In the genomic region with DNA sequence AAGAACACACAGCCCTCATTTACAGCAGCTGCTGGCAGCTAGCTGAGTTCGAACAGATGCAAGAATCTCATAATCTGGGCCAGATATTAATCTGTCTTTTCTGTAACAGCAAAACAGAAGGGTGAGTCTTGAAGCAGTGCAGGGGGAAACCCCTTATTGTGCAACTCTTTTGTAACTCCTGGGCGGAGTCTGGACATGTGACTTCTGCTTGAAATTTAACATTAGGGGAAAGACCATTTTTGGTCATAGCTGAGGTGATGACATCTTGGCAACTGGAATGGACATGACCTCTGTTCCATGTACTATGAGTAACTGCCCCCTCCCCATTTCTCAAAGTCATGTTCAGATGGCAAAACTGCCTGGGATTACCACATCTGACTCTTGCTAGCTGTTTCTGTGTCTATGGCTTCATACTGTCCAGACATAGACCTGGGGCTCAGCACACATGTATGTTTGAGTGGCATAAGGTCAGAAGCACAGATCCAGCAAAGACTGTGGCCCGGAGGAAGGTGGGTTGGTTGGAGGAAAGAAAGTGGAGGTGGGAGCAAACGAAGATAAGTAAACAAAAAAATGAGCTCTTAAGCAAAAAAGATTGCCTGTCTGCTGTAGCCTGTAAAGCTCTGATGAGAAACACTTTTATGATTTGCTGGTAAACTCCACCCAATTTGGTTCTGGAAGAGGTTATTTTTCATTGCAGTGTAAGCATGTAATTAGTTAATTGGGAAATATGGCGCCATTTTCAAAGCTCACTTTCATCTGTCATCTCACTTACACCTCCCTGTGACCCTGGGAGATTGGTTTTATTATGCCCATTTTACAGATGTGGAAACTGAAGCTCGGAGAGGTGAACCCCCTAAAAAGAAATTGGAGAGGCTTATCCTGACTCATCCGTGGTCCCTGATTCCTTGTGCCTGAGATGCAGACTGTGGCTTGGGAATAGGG, we compare ENCODE assay signal across 9 cellular contexts. TPM values are rescaled to one million over a fixed set of nuclear protein-coding genes. Genes with fewer than 3 reads are reported as not detected.
DNase-seq lines count a peak whose midpoint lies in the region; ATAC-seq and TF ChIP-seq lines count a peak whose summit lies in the region.
"Had no signal": no experiment of that assay in that cellular context is flagged by ENCODE, and none has a peak within 500 bp of the region (broad histone marks: within the 10 kb centered on the region; RNA-seq: fewer than 3 reads in every experiment).

No MANE protein-coding gene starts in this region.

- peaks cover 0 to 6% (median under 1%) of the 10 kb centered on the region in 7 donors for H3K9me3 Mint-ChIP-seq in CD14-positive monocyte
- H3K9me3 Mint-ChIP-seq: neural crest cell had no signal

- peak; percentile 79 for ATAC-seq in GM19372 (IDR thresholded peaks at IDR 0.05; ENCODE audit: low read depth, unreplicated experiment)
- peak; percentile 93 for ATAC-seq in HG03354 (IDR thresholded peaks at IDR 0.05; ENCODE audit: poor library complexity, severe bottlenecking, unreplicated experiment)
- ATAC-seq in mucosa of descending colon, result peak; percentile 90

- peaks cover 31% of the 10 kb centered on the region for H3K4me1 Mint-ChIP-seq in CD14-positive monocyte
- H3K4me1 Mint-ChIP-seq: neural crest cell had no signal

- H3K36me3 ChIP-seq in SJSA1 (no peaks in the 10 kb centered on the region), mucosa of descending colon (ENCODE audit: low read depth) (no peaks in the 10 kb centered on the region), urinary bladder (ENCODE audit: insufficient read depth) (no peaks in the 10 kb centered on the region)

- no peaks in the 10 kb centered on the region for H3K36me3 Mint-ChIP-seq in CD14-positive monocyte

- H3K4me3 ChIP-seq in SJSA1 (no peak overlapping the region), choroid plexus epithelial cell (ENCODE audit: low read depth, low read length) (no peak overlapping the region), mucosa of descending colon (no peak overlapping the region), urinary bladder (ENCODE audit: low read depth, low read length) (no peak overlapping the region)

- DNase-seq in CD14-positive monocyte (ENCODE audit: low spot score) (peak; percentile 95), SJSA1 (ENCODE audit: low read depth in 1 of 2, low spot score in 2 of 2) (peak; percentile 76 to 80), choroid plexus epithelial cell (ENCODE audit: low read depth) (peak; percentile 99), mucosa of descending colon (peak in 1 of 3 donors; percentile 79), NCI-H446 (lab: John Stamatoyannopoulos, UW) (no peak)

- peak overlapping the region; percentile 39 to 82 for H3K4me3 Mint-ChIP-seq in CD14-positive monocyte
- H3K4me3 Mint-ChIP-seq: neural crest cell had no signal

- 60% methylated on average over 7 of the region's 7 CpGs for WGBS in urinary bladder

- peaks cover 2% of the 10 kb centered on the region; the same call in 1 of the 2 replicates for H3K9me3 ChIP-seq in SJSA1 (replicated peaks)
- H3K9me3 ChIP-seq in mucosa of descending colon, result no peaks in the 10 kb centered on the region

- peaks cover 15% of the 10 kb centered on the region for H3K4me1 ChIP-seq in SJSA1 (replicated peaks)
- peaks cover 7% of the 10 kb centered on the region for H3K4me1 ChIP-seq in mucosa of descending colon (ENCODE audit: low read depth)
- H3K4me1 ChIP-seq in urinary bladder (ENCODE audit: insufficient read depth), result no peaks in the 10 kb centered on the region

- H3K27me3 Mint-ChIP-seq in CD14-positive monocyte (ENCODE audit: low read depth in 3 of 3), result no peaks in the 10 kb centered on the region

- H3K27ac ChIP-seq in SJSA1 (peak overlapping the region; percentile 74), urinary bladder (ENCODE audit: low read depth) (peak overlapping the region; percentile 71)

- intact Hi-C loops in CD14-positive monocyte (cut with micrococcal nuclease) (loop anchor here (1.0 to 10.0 kb wide), 5 partner anchors 26 to 263 kb away; a partner anchor contains a TSS), mucosa of descending colon (cut with DNase I, micrococcal nuclease) (loop anchor here in 1 of 2 donors (10.0 kb wide), 1 partner anchor 83 kb away; no protein-coding TSS in a partner anchor)

- peak overlapping the region; percentile 94 to 99 (median 98) for H3K27ac Mint-ChIP-seq in CD14-positive monocyte

- TF ChIP-seq CTCF in CD14-positive monocyte (IDR thresholded peaks at IDR 0.05) (no peak), choroid plexus epithelial cell (conservative IDR thresholded peaks at IDR 0.05; ENCODE audit: low read depth, low read length) (no peak), mucosa of descending colon (IDR thresholded peaks at IDR 0.05) (no peak)

- no peaks in the 10 kb centered on the region for H3K27me3 ChIP-seq in SJSA1 (replicated peaks)

RNA-seq across cellular contexts. Expression of a gene that starts 26.1 kb away (rescaled TPM):
- polyA plus RNA-seq in CD14-positive monocyte (10 to 100 TPM; 54.2 to 59.5 TPM), urinary bladder (113 TPM)
- total RNA-seq in SJSA1 (2014; rRNA removed; shearing (Covaris generic)), result 44.4 and 48.2 TPM in 2 replicates
- total RNA-seq in mucosa of descending colon (100 to 1,000 TPM; 115 to 222 (median 171) TPM), urinary bladder (91.7 TPM)

Comparison
In these comparisons a context has a peak if more than half of its experiments do, and no peak if none do; other contexts are left out.
1. DNase-seq: peak in CD14-positive monocyte (single experiment), SJSA1 (2 of 2) and choroid plexus epithelial cell (single experiment); none in NCI-H446 (0 of 2).
2. Peak in every context shown above with its lines, with median percentiles within 50 percentile points of each other: ATAC-seq.